In genomic region chr7:105320896-105321295, GRCh38 we compare ENCODE assay signal across 27 cellular contexts.
"Had no signal": no experiment of that assay in that cellular context is flagged by ENCODE, and none has a peak within 500 bp of the region (broad histone marks: within the 10 kb centered on the region; RNA-seq: fewer than 3 reads in every experiment).

No MANE protein-coding gene starts in this region.

- ATAC-seq: stimulated activated memory B cell treated with anti-CD40 and anti-IgM and Interleukin-4, amounts not matched to agents 10 μg/mL and 1 μg/mL and 100 μg/mL, for 72 hours; stimulated activated naive B cell treated with anti-CD40 and anti-IgM and Interleukin-4, amounts not matched to agents 10 μg/mL and 1 μg/mL and 100 μg/mL, for 72 hours; stimulated activated naive CD8-positive, alpha-beta T cell treated with anti-CD3 and anti-CD28 coated beads, Interleukin-15, amount 100 ng/mL, for 72 hours; stimulated activated naive CD8-positive, alpha-beta T cell treated with anti-CD3 and anti-CD28 coated beads, Interleukin-15, Interleukin-2, amounts not matched to agents 100 U/mL and 50 U/mL, for 24 hours; upper lobe of right lung had no signal

- DNase-seq: stimulated activated CD4-positive, alpha-beta T cell treated with anti-CD3 and anti-CD28 coated beads, Interleukin-2, amount 100 ng/mL, for 24 hours; stimulated activated CD4-positive, alpha-beta T cell treated with anti-CD3 and anti-CD28 coated beads, Interleukin-2, amount 100 ng/mL, for 48 hours; stimulated activated CD4-positive, alpha-beta T cell treated with anti-CD3 and anti-CD28 coated beads, Interleukin-4, amount 100 ng/mL, for 1 hour; stimulated activated CD4-positive, alpha-beta T cell treated with anti-CD3 and anti-CD28 coated beads, Interleukin-4, amount 100 ng/mL, for 24 hours; stimulated activated CD4-positive, alpha-beta T cell treated with anti-CD3 and anti-CD28 coated beads, Interleukin-4, amount 100 ng/mL, for 4 hours; stimulated activated CD8-positive, alpha-beta memory T cell treated with anti-CD3 and anti-CD28 coated beads, Interleukin-4, amount 100 ng/mL, for 48 hours; stimulated activated naive B cell treated with anti-CD40 and anti-IgM and Interleukin-4, amounts not matched to agents 10 μg/mL and 1 μg/mL and 100 μg/mL, for 72 hours; stimulated activated naive CD4-positive, alpha-beta T cell; stimulated activated naive CD4-positive, alpha-beta T cell treated with Interleukin-2 at 50 U/mL for 16 hours; stimulated activated naive CD8-positive, alpha-beta T cell treated with anti-CD3 and anti-CD28 coated beads, Interleukin-15, amount 100 ng/mL, for 72 hours; stimulated activated naive CD8-positive, alpha-beta T cell treated with anti-CD3 and anti-CD28 coated beads, Interleukin-15, Interleukin-2, amounts not matched to agents 100 U/mL and 50 U/mL, for 24 hours; stomach; substantia nigra; testis; thyroid gland; tibial artery; transverse colon; upper lobe of left lung; upper lobe of right lung; uterus had no signal

- H3K9me3 Mint-ChIP-seq: stimulated activated memory B cell treated with anti-CD40 and anti-IgM and Interleukin-4, amounts not matched to agents 10 μg/mL and 1 μg/mL and 100 μg/mL, for 72 hours; stimulated activated naive B cell treated with anti-CD40 and anti-IgM and Interleukin-4, amounts not matched to agents 10 μg/mL and 1 μg/mL and 100 μg/mL, for 72 hours; stimulated activated naive CD8-positive, alpha-beta T cell treated with anti-CD3 and anti-CD28 coated beads, Interleukin-15, amount 100 ng/mL, for 72 hours; stimulated activated naive CD8-positive, alpha-beta T cell treated with anti-CD3 and anti-CD28 coated beads, Interleukin-15, Interleukin-2, amounts not matched to agents 100 ng/mL and 50 ng/mL, for 24 hours had no signal

- H3K36me3 ChIP-seq: stomach, suprapubic skin, thoracic aorta, thyroid gland, tibial artery, tibial nerve, transverse colon, upper lobe of left lung, upper lobe of right lung, uterus, vagina had no signal

- H3K9me3 ChIP-seq: stomach, suprapubic skin, testis, thoracic aorta, thyroid gland, tibial artery, tibial nerve, transverse colon, upper lobe of left lung, upper lobe of right lung, uterus, vagina had no signal

- H3K4me3 Mint-ChIP-seq: stimulated activated memory B cell treated with anti-CD40 and anti-IgM and Interleukin-4, amounts not matched to agents 10 μg/mL and 1 μg/mL and 100 μg/mL, for 72 hours; stimulated activated naive B cell treated with anti-CD40 and anti-IgM and Interleukin-4, amounts not matched to agents 10 μg/mL and 1 μg/mL and 100 μg/mL, for 72 hours; stimulated activated naive CD8-positive, alpha-beta T cell treated with anti-CD3 and anti-CD28 coated beads, Interleukin-15, amount 100 ng/mL, for 72 hours; stimulated activated naive CD8-positive, alpha-beta T cell treated with anti-CD3 and anti-CD28 coated beads, Interleukin-15, Interleukin-2, amounts not matched to agents 100 ng/mL and 50 ng/mL, for 24 hours; type B pancreatic cell had no signal

- H3K27ac ChIP-seq: stomach, suprapubic skin, testis, thoracic aorta, thyroid gland, tibial artery, tibial nerve, transverse colon, upper lobe of left lung, upper lobe of right lung, uterus, vagina had no signal

- H3K27me3 ChIP-seq: stomach, suprapubic skin, testis, thyroid gland, tibial artery, tibial nerve, transverse colon, upper lobe of left lung, upper lobe of right lung, uterus, vagina had no signal

- H3K4me1 ChIP-seq: suprapubic skin, testis, thyroid gland, transverse colon, upper lobe of right lung, uterus, vagina had no signal

- H3K27ac Mint-ChIP-seq: stimulated activated memory B cell treated with anti-CD40 and anti-IgM and Interleukin-4, amounts not matched to agents 10 μg/mL and 1 μg/mL and 100 μg/mL, for 72 hours; stimulated activated naive CD8-positive, alpha-beta T cell treated with anti-CD3 and anti-CD28 coated beads, Interleukin-15, amount 100 ng/mL, for 72 hours; stimulated activated naive CD8-positive, alpha-beta T cell treated with anti-CD3 and anti-CD28 coated beads, Interleukin-15, Interleukin-2, amounts not matched to agents 100 ng/mL and 50 ng/mL, for 24 hours; type B pancreatic cell had no signal

- H3K4me3 ChIP-seq: stomach, suprapubic skin, testis, thoracic aorta, thyroid gland, tibial artery, tibial nerve, transverse colon, upper lobe of left lung, upper lobe of right lung, uterus, vagina had no signal

- H3K36me3 Mint-ChIP-seq: type B pancreatic cell had no signal
